26 cellular contexts compared by ENCODE assay signal in the genomic region with DNA sequence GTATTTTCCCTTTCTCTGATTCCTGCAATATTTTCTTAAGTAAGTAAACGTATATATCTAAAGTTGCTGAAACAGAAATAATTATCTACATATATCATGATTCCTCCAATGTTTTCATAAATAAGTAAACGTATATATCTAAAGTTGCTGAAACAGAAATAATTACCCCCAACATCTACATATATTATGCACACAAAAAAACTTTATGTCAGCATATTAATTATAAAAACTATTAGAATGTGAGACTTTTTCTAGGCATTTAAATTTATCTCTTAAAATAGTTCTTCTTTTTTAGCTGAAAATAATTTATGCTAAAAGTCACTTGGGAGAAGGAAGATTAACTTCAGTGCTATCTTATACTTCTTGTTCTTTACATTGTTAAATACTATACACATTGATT.
"Had no signal": no experiment of that assay in that cellular context is flagged by ENCODE, and none has a peak within 500 bp of the region (broad histone marks: within the 10 kb centered on the region; RNA-seq: fewer than 3 reads in every experiment).

No MANE protein-coding gene starts in this region.

- H3K4me2 ChIP-seq: KMS-11 had no signal

- H3K27me3 ChIP-seq: ascending aorta, body of pancreas, Peyer's patch had no signal

- H3K4me1 ChIP-seq: ascending aorta, Peyer's patch had no signal

- H3K9me3 ChIP-seq: ascending aorta, body of pancreas, Peyer's patch had no signal

- H3K27ac ChIP-seq: ascending aorta, body of pancreas, KMS-11, Peyer's patch, RWPE1, VCaP had no signal

- H3K9ac ChIP-seq: KMS-11 had no signal

- DNase-seq: activated CD4-positive, alpha-beta memory T cell treated with anti-CD3 and anti-CD28 coated beads for 36 hours; activated CD4-positive, alpha-beta T cell treated with anti-CD3 and anti-CD28 coated beads, Interleukin-2, amount 10 ng/mL, durations not matched to agents 7 days and 5 days; activated CD4-positive, CD25-positive, alpha-beta regulatory T cell; activated CD8-positive, alpha-beta memory T cell treated with anti-CD3 and anti-CD28 coated beads for 24 hours; activated effector memory CD4-positive, alpha-beta T cell treated with anti-CD3 and anti-CD28 coated beads, Interleukin-2, amount 50 U/mL, for 16 hours; activated naive CD4-positive, alpha-beta T cell treated with Interleukin-2 at 50 U/mL for 16 hours; activated naive CD8-positive, alpha-beta T cell treated with anti-CD3 and anti-CD28 coated beads, Interleukin-2, amount 50 U/mL, for 24 hours; activated T-cell treated with anti-CD3 and anti-CD28 coated beads, Interleukin-2, amount 50 U/mL, for 4 hours; amniotic stem cell; body of pancreas; NCI-H1092; NCI-H1417 treated with DMSO at 0.1 percent for 48 hours; NCI-H1694; NCI-H2029 treated with DMSO at 0.1 percent for 48 hours; NCI-H510A treated with DMSO at 0.1 percent for 48 hours; NCI-H69; NK-92 treated with Interleukin-12 subunit alpha and Interleukin-12 subunit beta, amount 100 ng/mL, for 24 hours; Peyer's patch; SIG-M5; T-cell; T-helper 2 cell had no signal

- ATAC-seq: activated naive CD4-positive, alpha-beta T cell treated with anti-CD3 and anti-CD28 coated beads, Interleukin-2, amount 50 U/mL, for 72 hours; activated naive CD8-positive, alpha-beta T cell treated with anti-CD3 and anti-CD28 coated beads, Interleukin-2, amount 50 U/mL, for 24 hours; activated T-cell treated with anti-CD3 and anti-CD28 coated beads, Interleukin-2, amount 50 U/mL, for 4 hours; body of pancreas; T-cell had no signal

- H3K4me3 ChIP-seq: ascending aorta, body of pancreas, Peyer's patch had no signal
